In genomic region chr15:66789029-66790025, GRCh38 we compare ENCODE assay signal across 8 cellular contexts.
DNase-seq lines count a peak whose midpoint lies in the region; ATAC-seq and TF ChIP-seq lines count a peak whose summit lies in the region.

No MANE protein-coding gene starts in this region.

- H3K4me3 ChIP-seq in ACC112 (ENCODE audit: low read depth, low read length) = no peak overlapping the region
- no peak overlapping the region for H3K4me3 ChIP-seq in HL-60 (replicated peaks; ENCODE audit: insufficient read depth, low read length)
- no peak overlapping the region for H3K4me3 ChIP-seq in ascending aorta

- intact Hi-C loops in ascending aorta (cut with DNase I) = loop anchor here (2.0 kb wide), 1 partner anchor 61 kb away; no protein-coding TSS in a partner anchor

- H3K36me3 ChIP-seq in ACC112 (ENCODE audit: insufficient read depth, low read length) (no peaks in the 10 kb centered on the region), ascending aorta (no peaks in the 10 kb centered on the region)

- H3K27ac ChIP-seq in ACC112 (ENCODE audit: low read depth, low read length) (no peak overlapping the region), HL-60 (replicated peaks) (no peak overlapping the region), ascending aorta (peak overlapping the region; percentile 73 to 79)

- no peaks in the 10 kb centered on the region for H3K79me2 ChIP-seq in ACC112 (ENCODE audit: control insufficient read depth, insufficient read depth, low read length, unreplicated experiment)

- H2AFZ ChIP-seq in ACC112 (ENCODE audit: low read length, unreplicated experiment) = peak overlapping the region; percentile 12

- peaks cover 15% of the 10 kb centered on the region for H3K4me1 ChIP-seq in ACC112 (ENCODE audit: control insufficient read depth, insufficient read depth, low read length, unreplicated experiment)
- peaks cover 5 to 10% of the 10 kb centered on the region in 2 donors for H3K4me1 ChIP-seq in ascending aorta

- H3K27me3 ChIP-seq in ACC112 (ENCODE audit: insufficient read depth, low read length) (no peaks in the 10 kb centered on the region), HL-60 (ENCODE audit: insufficient read depth, poor library complexity, severe bottlenecking) (no peaks in the 10 kb centered on the region), ascending aorta (no peaks in the 10 kb centered on the region)

- peak; percentile 35 for TF ChIP-seq CTCF in HL-60 (IDR thresholded peaks at IDR 0.05; ENCODE audit: insufficient read depth, low read length)
- peak; percentile 30 to 57 (median 41) for TF ChIP-seq CTCF in ascending aorta (IDR thresholded peaks at IDR 0.05)

- H3K9me3 ChIP-seq in ascending aorta = no peaks in the 10 kb centered on the region

- peak; percentile 29 to 38 for DNase-seq in HL-60 (ENCODE audit: low read depth in 1 of 2, low spot score in 1 of 2)
- peak in 1 of 2 donors; percentile 34 for DNase-seq in ascending aorta (ENCODE audit: low spot score in 2 of 2)
- DNase-seq in islet precursor cell = peak; percentile 81
- DNase-seq in inferior parietal cortex (ENCODE audit: extremely low spot score) = no peak
- no peak for DNase-seq in activated effector memory CD4-positive, alpha-beta T cell treated with Interleukin-2 at 50 U/mL for 16 hours
- no peak for DNase-seq in A172 (ENCODE audit: low spot score)

- ATAC-seq in HG03135 (IDR thresholded peaks at IDR 0.05; ENCODE audit: unreplicated experiment) = no peak

Comparison
In these comparisons a context has a peak if more than half of its experiments do, and no peak if none do; other contexts are left out.
1. H3K27ac ChIP-seq: peak in ascending aorta (2 of 2); none in ACC112 (single experiment) and HL-60 (single experiment).
2. DNase-seq: peak in HL-60 (2 of 2) and islet precursor cell (single experiment); none in inferior parietal cortex (single experiment), activated effector memory CD4-positive, alpha-beta T cell treated with Interleukin-2 at 50 U/mL for 16 hours (single experiment) and A172 (single experiment).